Comparison of ENCODE assay signal across 8 cellular contexts in genomic region chr10:84267503-84268126, GRCh38. TPM values are rescaled to one million over a fixed set of nuclear protein-coding genes. Genes with fewer than 3 reads are reported as not detected.
A peak's percentile ranks its signal among the peaks of the same experiment; 100 is the strongest.
DNase-seq lines count a peak whose midpoint lies in the region; ATAC-seq, FAIRE-seq and TF ChIP-seq lines count a peak whose summit lies in the region.

No MANE protein-coding gene starts in this region.

- CTCF ChIA-PET in activated CD4-positive, alpha-beta memory T cell treated with anti-CD3 and anti-CD28 coated beads for 36 hours (lab: Charles Lee) = interaction anchor here (0.6 to 12.0 kb wide), 41 partner anchors 8 to 282 kb away, joined by 3 to 336 read pairs (median 4); partner anchors contain the start of gene CCSER2
- CTCF ChIA-PET in endothelial cell of umbilical vein (lab: Charles Lee) = interaction anchor here (0.7 to 11.1 kb wide), 37 partner anchors 9 to 280 kb away, joined by 3 to 510 read pairs (median 9); partner anchors contain the start of gene CCSER2

- DNase-seq in AG09319 (ENCODE audit: extremely low read depth, low read depth) (no peak), NCI-H146 (lab: John Stamatoyannopoulos, UW) (peak; percentile 90), endothelial cell of umbilical vein (ENCODE audit: low read depth, low spot score) (peak; percentile 67), transverse colon (peak; percentile 74), coronary artery (ENCODE audit: low spot score) (no peak)
- DNase-seq in activated CD4-positive, alpha-beta memory T cell treated with anti-CD3 and anti-CD28 coated beads for 36 hours = peak; percentile 94
- DNase-seq in natural killer cell treated with Interleukin-12 subunit alpha and Interleukin-12 subunit beta and Interleukin-15 and Interleukin-18, amount 100 ng/mL, for 72 hours (ENCODE audit: low spot score) = peak; percentile 70

- no peaks in the 10 kb centered on the region for H3K9me3 ChIP-seq in endothelial cell of umbilical vein (replicated peaks; ENCODE audit: control insufficient read depth, insufficient read depth, low read length)
- H3K9me3 ChIP-seq in transverse colon = no peaks in the 10 kb centered on the region

- intact Hi-C loops in activated CD4-positive, alpha-beta memory T cell treated with anti-CD3 and anti-CD28 coated beads for 36 hours (cut with micrococcal nuclease) = loop anchor here (1.0 to 5.0 kb wide), 7 partner anchors 23 to 270 kb away; no protein-coding TSS in a partner anchor
- intact Hi-C loops in endothelial cell of umbilical vein (cut with micrococcal nuclease) (loop anchor here (1.0 kb wide), 3 partner anchors 29 to 85 kb away; no protein-coding TSS in a partner anchor), transverse colon (cut with DNase I; ENCODE audit: low total_unique reads) (loop anchor here (5.0 kb wide), 1 partner anchor 270 kb away; no protein-coding TSS in a partner anchor)

- H3K4me3 ChIP-seq in endothelial cell of umbilical vein (replicated peaks in 1 of 3; ENCODE audit: insufficient read depth in 1 of 3, low read depth in 1 of 3, low read length in 3 of 3) (no peak overlapping the region), transverse colon (no peak overlapping the region), coronary artery (no peak overlapping the region)

- 22% methylated on average over 5 to 7 of the region's 7 CpGs for whole genome bisulfite sequencing in transverse colon (ENCODE audit: low coverage in 1 of 2), 2 donors

- H3K36me3 Mint-ChIP-seq in activated CD4-positive, alpha-beta memory T cell treated with anti-CD3 and anti-CD28 coated beads for 36 hours = no peaks in the 10 kb centered on the region
- H3K36me3 Mint-ChIP-seq in natural killer cell treated with Interleukin-12 subunit alpha and Interleukin-12 subunit beta and Interleukin-15 and Interleukin-18, amount 100 ng/mL, for 72 hours = no peaks in the 10 kb centered on the region

- no peak overlapping the region for H3K9ac ChIP-seq in endothelial cell of umbilical vein (replicated peaks; ENCODE audit: extremely low read depth, insufficient read depth, low read length)

- no peak for TF ChIP-seq POLR2A in endothelial cell of umbilical vein (IDR thresholded peaks at IDR 0.05; ENCODE audit: low read depth, low read length)
- no peak for TF ChIP-seq POLR2A in transverse colon (IDR thresholded peaks at IDR 0.05)

- TF ChIP-seq CTCF in AG09319 (IDR thresholded peaks at IDR 0.05; ENCODE audit: low read depth, low read length) (peak; percentile 59), endothelial cell of umbilical vein (IDR thresholded peaks at IDR 0.05; ENCODE audit: extremely low read depth in 1 of 2, insufficient read depth in 1 of 2, low read depth in 1 of 2, low read length in 2 of 2) (peak; percentile 80 to 84), transverse colon (IDR thresholded peaks at IDR 0.05) (peak; percentile 40 to 63 (median 53)), coronary artery (IDR thresholded peaks at IDR 0.05) (no peak)

- H3K27me3 Mint-ChIP-seq in activated CD4-positive, alpha-beta memory T cell treated with anti-CD3 and anti-CD28 coated beads for 36 hours = peaks cover 11% of the 10 kb centered on the region
- peaks cover 21 to 28% of the 10 kb centered on the region in 2 donors for H3K27me3 Mint-ChIP-seq in natural killer cell treated with Interleukin-12 subunit alpha and Interleukin-12 subunit beta and Interleukin-15 and Interleukin-18, amount 100 ng/mL, for 72 hours

- H3K4me2 ChIP-seq in endothelial cell of umbilical vein (ENCODE audit: insufficient read depth, low read length) = no peak overlapping the region

- no peaks in the 10 kb centered on the region for H4K20me1 ChIP-seq in endothelial cell of umbilical vein (replicated peaks; ENCODE audit: control insufficient read depth, extremely low read depth, insufficient read depth, low read length)

- H3K27ac ChIP-seq in endothelial cell of umbilical vein (ENCODE audit: insufficient read depth, low read depth, low read length) = no peak overlapping the region
- no peak overlapping the region for H3K27ac ChIP-seq in transverse colon
- H3K27ac ChIP-seq in coronary artery = no peak overlapping the region

- peaks cover 36% of the 10 kb centered on the region for H3K4me1 Mint-ChIP-seq in activated CD4-positive, alpha-beta memory T cell treated with anti-CD3 and anti-CD28 coated beads for 36 hours (ENCODE audit: low read depth)
- H3K4me1 Mint-ChIP-seq in natural killer cell treated with Interleukin-12 subunit alpha and Interleukin-12 subunit beta and Interleukin-15 and Interleukin-18, amount 100 ng/mL, for 72 hours (ENCODE audit: low read depth in 2 of 2) = peaks cover 15 to 18% of the 10 kb centered on the region in 2 donors

- dilution Hi-C loops in endothelial cell of umbilical vein (cut with MboI; ENCODE audit: extremely low pct_ligation_motif_present, low sequenced_read_pairs) = no loop called here

- peak overlapping the region; percentile 5 for H3K27ac Mint-ChIP-seq in activated CD4-positive, alpha-beta memory T cell treated with anti-CD3 and anti-CD28 coated beads for 36 hours
- H3K27ac Mint-ChIP-seq in natural killer cell treated with Interleukin-12 subunit alpha and Interleukin-12 subunit beta and Interleukin-15 and Interleukin-18, amount 100 ng/mL, for 72 hours = peak overlapping the region; percentile 19 to 79

- no peaks in the 10 kb centered on the region for H3K4me1 ChIP-seq in endothelial cell of umbilical vein (ENCODE audit: control insufficient read depth, extremely low read depth, insufficient read depth, low read length)
- peaks cover 0 to 5% (median 2%) of the 10 kb centered on the region in 4 donors for H3K4me1 ChIP-seq in transverse colon

- H3K27me3 ChIP-seq in endothelial cell of umbilical vein (ENCODE audit: control insufficient read depth in 2 of 2, insufficient read depth in 2 of 2, low read length in 2 of 2) = peaks cover 5 to 21% of the 10 kb centered on the region in 2 experiments
- H3K27me3 ChIP-seq in transverse colon = peaks cover 3% of the 10 kb centered on the region

- no peaks in the 10 kb centered on the region for H3K79me2 ChIP-seq in endothelial cell of umbilical vein (ENCODE audit: control insufficient read depth, insufficient read depth, low read length)

- in situ Hi-C loops in transverse colon (cut with MboI; ENCODE audit: low pct_ligation_motif_present in 1 of 4, low pct_unique_long_range_greater_than_20kb in 1 of 4, low sequenced_read_pairs in 3 of 4) = loop anchor here in 3 of 4 donors (5.0 to 10.0 kb wide), 3 partner anchors 265 to 270 kb away; no protein-coding TSS in a partner anchor

- peak; percentile 31 for ATAC-seq in GM19468 (IDR thresholded peaks at IDR 0.05; ENCODE audit: extremely low read depth, unreplicated experiment)
- ATAC-seq in natural killer cell treated with Interleukin-12 subunit alpha and Interleukin-12 subunit beta and Interleukin-15 and Interleukin-18, amount 100 ng/mL, for 72 hours = peak; percentile 78 to 85

- no peaks in the 10 kb centered on the region for H3K9me1 ChIP-seq in endothelial cell of umbilical vein (replicated peaks; ENCODE audit: control insufficient read depth, extremely low read depth, insufficient read depth, low read length)

- POLR2A ChIA-PET in activated CD4-positive, alpha-beta memory T cell treated with anti-CD3 and anti-CD28 coated beads for 36 hours (lab: Charles Lee) = interaction anchor here (0.5 to 1.3 kb wide), 4 partner anchors 41 to 85 kb away, joined by 3 to 5 read pairs (median 4); partner anchors contain the start of gene CCSER2
- POLR2A ChIA-PET in endothelial cell of umbilical vein (lab: Charles Lee) = no interaction called here

- no TSS peak for BruUV-seq in endothelial cell of umbilical vein (replicated peaks; lab: Mats Ljungman, UMichigan)

- no peak overlapping the region for H3K4me3 Mint-ChIP-seq in activated CD4-positive, alpha-beta memory T cell treated with anti-CD3 and anti-CD28 coated beads for 36 hours
- no peak overlapping the region for H3K4me3 Mint-ChIP-seq in natural killer cell treated with Interleukin-12 subunit alpha and Interleukin-12 subunit beta and Interleukin-15 and Interleukin-18, amount 100 ng/mL, for 72 hours

- no peak overlapping the region for H2AFZ ChIP-seq in endothelial cell of umbilical vein (ENCODE audit: low read depth, low read length)

- H3K9me3 Mint-ChIP-seq in activated CD4-positive, alpha-beta memory T cell treated with anti-CD3 and anti-CD28 coated beads for 36 hours = no peaks in the 10 kb centered on the region
- no peaks in the 10 kb centered on the region for H3K9me3 Mint-ChIP-seq in natural killer cell treated with Interleukin-12 subunit alpha and Interleukin-12 subunit beta and Interleukin-15 and Interleukin-18, amount 100 ng/mL, for 72 hours

- TF ChIP-seq EP300 in transverse colon (IDR thresholded peaks at IDR 0.05; ENCODE audit: low read depth) = no peak

- no peak for FAIRE-seq in endothelial cell of umbilical vein (lab: Jason Lieb, UNC)

- no peaks in the 10 kb centered on the region for H3K36me3 ChIP-seq in endothelial cell of umbilical vein (ENCODE audit: control insufficient read depth in 2 of 2, extremely low read depth in 1 of 2, insufficient read depth in 2 of 2, low read length in 2 of 2)
- no peaks in the 10 kb centered on the region for H3K36me3 ChIP-seq in transverse colon

RNA-seq across cellular contexts. Expression of gene RGR, which starts 22.8 kb away (rescaled TPM):
- not detected for total RNA-seq in activated CD4-positive, alpha-beta memory T cell treated with anti-CD3 and anti-CD28 coated beads for 36 hours
- total RNA-seq in endothelial cell of umbilical vein (not detected in 2 replicates), transverse colon (1 to 10 TPM in 3 of 4 donors, not detected in 1; 1.1 to 6.0 (median 1.2) TPM)
- polyA plus RNA-seq in endothelial cell of umbilical vein = not detected in 2 replicates
- not detected in 2 replicates for polyA plus RNA-seq in endothelial cell of umbilical vein (2011; cell fraction: cytosol; rRNA removed)
- not detected in 2 replicates for polyA plus RNA-seq in endothelial cell of umbilical vein (2011; cell fraction: nucleus; rRNA removed)
- not detected in 2 replicates for polyA plus RNA-seq in endothelial cell of umbilical vein (2012)
- polyA minus RNA-seq in endothelial cell of umbilical vein = not detected in 2 replicates
- polyA minus RNA-seq in endothelial cell of umbilical vein (2011; cell fraction: cytosol; rRNA and poly(A)+ RNA removed) = not detected
- polyA minus RNA-seq in endothelial cell of umbilical vein (2011; cell fraction: nucleus; rRNA and poly(A)+ RNA removed) = not detected in 2 replicates
- not detected for total RNA-seq in natural killer cell treated with Interleukin-12 subunit alpha and Interleukin-12 subunit beta and Interleukin-15 and Interleukin-18, amount 100 ng/mL, for 72 hours

RNA-seq across cellular contexts. Expression of gene LRIT1, which starts 26.3 kb away (rescaled TPM):
- not detected for total RNA-seq in activated CD4-positive, alpha-beta memory T cell treated with anti-CD3 and anti-CD28 coated beads for 36 hours
- total RNA-seq in endothelial cell of umbilical vein = not detected in 2 replicates
- polyA plus RNA-seq in endothelial cell of umbilical vein = not detected in 2 replicates
- not detected in 2 replicates for polyA plus RNA-seq in endothelial cell of umbilical vein (2011; cell fraction: cytosol; rRNA removed)
- not detected in 2 replicates for polyA plus RNA-seq in endothelial cell of umbilical vein (2011; cell fraction: nucleus; rRNA removed)
- polyA plus RNA-seq in endothelial cell of umbilical vein (2012) = not detected in 2 replicates
- not detected in 2 replicates for polyA minus RNA-seq in endothelial cell of umbilical vein
- polyA minus RNA-seq in endothelial cell of umbilical vein (2011; cell fraction: cytosol; rRNA and poly(A)+ RNA removed) = not detected
- polyA minus RNA-seq in endothelial cell of umbilical vein (2011; cell fraction: nucleus; rRNA and poly(A)+ RNA removed) = not detected in 2 replicates
- total RNA-seq in natural killer cell treated with Interleukin-12 subunit alpha and Interleukin-12 subunit beta and Interleukin-15 and Interleukin-18, amount 100 ng/mL, for 72 hours = not detected
- total RNA-seq in transverse colon = not detected

RNA-seq across cellular contexts. Expression of gene LRIT2, which starts 42.3 kb away (rescaled TPM):
- total RNA-seq in activated CD4-positive, alpha-beta memory T cell treated with anti-CD3 and anti-CD28 coated beads for 36 hours = not detected
- total RNA-seq in endothelial cell of umbilical vein = not detected in 2 replicates
- polyA plus RNA-seq in endothelial cell of umbilical vein = not detected in 2 replicates
- not detected in 2 replicates for polyA plus RNA-seq in endothelial cell of umbilical vein (2011; cell fraction: cytosol; rRNA removed)
- polyA plus RNA-seq in endothelial cell of umbilical vein (2011; cell fraction: nucleus; rRNA removed) = not detected in 2 replicates
- not detected in 2 replicates for polyA plus RNA-seq in endothelial cell of umbilical vein (2012)
- polyA minus RNA-seq in endothelial cell of umbilical vein = not detected in 2 replicates
- polyA minus RNA-seq in endothelial cell of umbilical vein (2011; cell fraction: cytosol; rRNA and poly(A)+ RNA removed) = not detected
- not detected in 2 replicates for polyA minus RNA-seq in endothelial cell of umbilical vein (2011; cell fraction: nucleus; rRNA and poly(A)+ RNA removed)
- total RNA-seq in natural killer cell treated with Interleukin-12 subunit alpha and Interleukin-12 subunit beta and Interleukin-15 and Interleukin-18, amount 100 ng/mL, for 72 hours = not detected
- total RNA-seq in transverse colon = not detected

Comparison
In these comparisons a context has a peak if more than half of its experiments do, and no peak if none do; other contexts are left out.
1. DNase-seq: peak in NCI-H146 (single experiment), activated CD4-positive, alpha-beta memory T cell treated with anti-CD3 and anti-CD28 coated beads for 36 hours (single experiment), endothelial cell of umbilical vein (single experiment), natural killer cell treated with Interleukin-12 subunit alpha and Interleukin-12 subunit beta and Interleukin-15 and Interleukin-18, amount 100 ng/mL, for 72 hours (single experiment) and transverse colon (single experiment); none in AG09319 (single experiment) and coronary artery (single experiment).